30 cellular contexts compared by ENCODE assay signal in genomic region chr6:21357262-21357661, GRCh38.
"Had no signal": no experiment of that assay in that cellular context is flagged by ENCODE, and none has a peak within 500 bp of the region (broad histone marks: within the 10 kb centered on the region; RNA-seq: fewer than 3 reads in every experiment).

No MANE protein-coding gene starts in this region.

- H3K4me3 Mint-ChIP-seq: activated CD4-positive, alpha-beta T cell treated with anti-CD3 and anti-CD28 coated beads for 36 hours; activated CD8-positive, alpha-beta memory T cell treated with anti-CD3 and anti-CD28 coated beads, Interleukin-2, amount 10 ng/mL, durations not matched to agents 7 days and 5 days; activated CD8-positive, alpha-beta T cell treated with anti-CD3 and anti-CD28 coated beads, Interleukin-2, amount 10 ng/mL, durations not matched to agents 7 days and 5 days; activated naive CD8-positive, alpha-beta T cell; activated T-cell treated with anti-CD3 and anti-CD28 coated beads, Interleukin-2, amount 50 U/mL, for 72 hours; mesothelial cell of epicardium; naive B cell; nephron progenitor cell; T-helper 2 cell treated with Interferon-gamma antibody and Interleukin-4, amounts not matched to agents 5 μg/mL and 100 μg/mL, for 36 hours had no signal

- H3K4me1 Mint-ChIP-seq: activated CD4-positive, alpha-beta T cell treated with anti-CD3 and anti-CD28 coated beads for 36 hours; activated CD8-positive, alpha-beta memory T cell treated with anti-CD3 and anti-CD28 coated beads, Interleukin-2, amount 10 ng/mL, durations not matched to agents 7 days and 5 days had no signal

- H3K9me3 ChIP-seq: gastrocnemius medialis, pancreas, prostate gland, transverse colon, uterus had no signal

- H3K36me3 Mint-ChIP-seq: activated CD8-positive, alpha-beta memory T cell treated with anti-CD3 and anti-CD28 coated beads, Interleukin-2, amount 10 ng/mL, durations not matched to agents 7 days and 5 days; activated naive CD8-positive, alpha-beta T cell; mesothelial cell of epicardium; naive B cell had no signal

- H3K4me1 ChIP-seq: pancreas, prostate gland, uterus had no signal

- H3K27me3 ChIP-seq: gastrocnemius medialis, hepatocyte, pancreas, transverse colon, uterus had no signal

- H3K4me3 ChIP-seq: coronary artery, dorsolateral prefrontal cortex, gastrocnemius medialis, hepatocyte, pancreas, prostate gland, smooth muscle cell, transverse colon, uterus had no signal

- H3K79me2 ChIP-seq: hepatocyte had no signal

- H3K27ac Mint-ChIP-seq: activated CD4-positive, alpha-beta T cell treated with anti-CD3 and anti-CD28 coated beads for 36 hours; activated CD8-positive, alpha-beta memory T cell treated with anti-CD3 and anti-CD28 coated beads, Interleukin-2, amount 10 ng/mL, durations not matched to agents 7 days and 5 days; activated CD8-positive, alpha-beta T cell treated with anti-CD3 and anti-CD28 coated beads, Interleukin-2, amount 10 ng/mL, durations not matched to agents 7 days and 5 days; activated naive CD8-positive, alpha-beta T cell; activated T-cell treated with anti-CD3 and anti-CD28 coated beads, Interleukin-2, amount 50 U/mL, for 72 hours; mesothelial cell of epicardium; nephron progenitor cell; T-helper 2 cell treated with Interferon-gamma antibody and Interleukin-4, amounts not matched to agents 5 μg/mL and 100 μg/mL, for 36 hours had no signal

- H3K36me3 ChIP-seq: gastrocnemius medialis, pancreas, prostate gland, transverse colon, uterus had no signal

- H3K4me2 ChIP-seq: hepatocyte, smooth muscle cell had no signal

- DNase-seq: activated CD4-positive, alpha-beta T cell treated with anti-CD3 and anti-CD28 coated beads for 36 hours; activated CD4-positive, CD25-positive, alpha-beta regulatory T cell; activated CD8-positive, alpha-beta memory T cell treated with anti-CD3 and anti-CD28 coated beads, Interleukin-2, amount 10 ng/mL, durations not matched to agents 7 days and 5 days; activated CD8-positive, alpha-beta T cell treated with anti-CD3 and anti-CD28 coated beads, Interleukin-2, amount 10 ng/mL, durations not matched to agents 7 days and 5 days; activated effector memory CD4-positive, alpha-beta T cell treated with Interleukin-2 at 50 U/mL for 16 hours; activated naive CD4-positive, alpha-beta T cell treated with Interleukin-2 at 50 U/mL for 16 hours; activated T-cell treated with anti-CD3 and anti-CD28 coated beads for 4 hours; activated T-cell treated with anti-CD3 and anti-CD28 coated beads, Interleukin-2, amount 50 U/mL, for 72 hours; anterior cingulate cortex; effector memory CD4-positive, alpha-beta T cell; gastrocnemius medialis; glutamatergic neuron; left colon; mammary epithelial cell; naive B cell; nephron progenitor cell; pancreas; stimulated activated CD4-positive, alpha-beta T cell treated with anti-CD3 and anti-CD28 coated beads, Interleukin-1b, Interleukin-23, amount 100 ng/mL, for 48 hours; stimulated activated naive CD4-positive, alpha-beta T cell treated with Interleukin-2 at 50 U/mL for 16 hours; T-helper 1 cell; transverse colon; uterus had no signal

- H3K27ac ChIP-seq: coronary artery, dorsolateral prefrontal cortex, gastrocnemius medialis, hepatocyte, pancreas, prostate gland, transverse colon, uterus had no signal

- H3K9me3 Mint-ChIP-seq: activated T-cell treated with anti-CD3 and anti-CD28 coated beads, Interleukin-2, amount 50 U/mL, for 72 hours; nephron progenitor cell; T-helper 2 cell treated with Interferon-gamma antibody and Interleukin-4, amounts not matched to agents 5 μg/mL and 100 μg/mL, for 36 hours had no signal

- H2AFZ ChIP-seq: hepatocyte had no signal

- ATAC-seq: activated CD4-positive, alpha-beta T cell treated with anti-CD3 and anti-CD28 coated beads for 36 hours; activated CD8-positive, alpha-beta memory T cell treated with anti-CD3 and anti-CD28 coated beads, Interleukin-2, amount 10 ng/mL, durations not matched to agents 7 days and 5 days; activated CD8-positive, alpha-beta T cell treated with anti-CD3 and anti-CD28 coated beads, Interleukin-2, amount 10 ng/mL, durations not matched to agents 7 days and 5 days; activated T-cell treated with anti-CD3 and anti-CD28 coated beads, Interleukin-2, amount 50 U/mL, for 72 hours; gastrocnemius medialis; left colon; pancreas had no signal

- H3K27me3 Mint-ChIP-seq: activated CD4-positive, alpha-beta T cell treated with anti-CD3 and anti-CD28 coated beads for 36 hours; activated CD8-positive, alpha-beta memory T cell treated with anti-CD3 and anti-CD28 coated beads, Interleukin-2, amount 10 ng/mL, durations not matched to agents 7 days and 5 days; activated naive CD8-positive, alpha-beta T cell; naive B cell had no signal
